ENCODE assay signal across 21 cellular contexts in genomic region chr3:105905328-105905727, GRCh38.
"Had no signal": no experiment of that assay in that cellular context is flagged by ENCODE, and none has a peak within 500 bp of the region (broad histone marks: within the 10 kb centered on the region; RNA-seq: fewer than 3 reads in every experiment).

No MANE protein-coding gene starts in this region.

- DNase-seq: activated CD4-positive, alpha-beta T cell treated with anti-CD3 and anti-CD28 coated beads, Interleukin-2, amount 10 ng/mL, durations not matched to agents 7 days and 5 days; activated CD4-positive, CD25-positive, alpha-beta regulatory T cell treated with anti-CD3 and anti-CD28 coated beads, Interleukin-2, amount 50 U/mL, for 72 hours; activated CD8-positive, alpha-beta T cell treated with anti-CD3 and anti-CD28 coated beads, Interleukin-2, amount 10 ng/mL, durations not matched to agents 7 days and 5 days; activated gamma-delta T cell; activated naive CD4-positive, alpha-beta T cell treated with anti-CD3 and anti-CD28 coated beads, Interleukin-2, amount 50 U/mL, for 16 hours; activated naive CD8-positive, alpha-beta T cell treated with anti-CD3 and anti-CD28 coated beads, Interleukin-2, amount 50 U/mL, for 24 hours; anterior cingulate cortex; cortex of kidney; foreskin melanocyte; glutamatergic neuron; immature natural killer cell; naive thymus-derived CD4-positive, alpha-beta T cell; stimulated activated CD4-positive, alpha-beta T cell treated with anti-CD3 and anti-CD28 coated beads, Interleukin-4, amount 100 ng/mL, for 4 hours; stimulated activated naive CD8-positive, alpha-beta T cell treated with anti-CD3 and anti-CD28 coated beads, Interleukin-15, Interleukin-2, amounts not matched to agents 100 U/mL and 50 U/mL, for 24 hours; T-cell; transverse colon; WERI-Rb-1 had no signal

- H3K4me3 ChIP-seq: hepatocyte, lung, prostate gland, transverse colon had no signal

- H3K36me3 ChIP-seq: prostate gland, transverse colon, WERI-Rb-1 had no signal

- H3K9me3 ChIP-seq: prostate gland, transverse colon had no signal

- H3K4me1 ChIP-seq: prostate gland, transverse colon had no signal

- ATAC-seq: activated CD8-positive, alpha-beta T cell treated with anti-CD3 and anti-CD28 coated beads, Interleukin-2, amount 10 ng/mL, durations not matched to agents 7 days and 5 days; activated naive CD8-positive, alpha-beta T cell treated with anti-CD3 and anti-CD28 coated beads, Interleukin-2, amount 50 U/mL, for 24 hours; left lobe of liver; naive thymus-derived CD4-positive, alpha-beta T cell; stimulated activated naive CD8-positive, alpha-beta T cell treated with anti-CD3 and anti-CD28 coated beads, Interleukin-15, Interleukin-2, amounts not matched to agents 100 U/mL and 50 U/mL, for 24 hours; T-cell had no signal

- H2AFZ ChIP-seq: hepatocyte had no signal

- H3K27me3 ChIP-seq: hepatocyte, transverse colon had no signal

- H3K27ac ChIP-seq: hepatocyte, prostate gland, WERI-Rb-1 had no signal

- H3K4me2 ChIP-seq: hepatocyte had no signal

- H3K79me2 ChIP-seq: hepatocyte had no signal
